In genomic region chr16:72124148-72124547, GRCh38 we compare ENCODE assay signal across 13 cellular contexts. TPM values are rescaled to one million over a fixed set of nuclear protein-coding genes. Genes with fewer than 3 reads are reported as not detected.
"Had no signal": no experiment of that assay in that cellular context is flagged by ENCODE, and none has a peak within 500 bp of the region (broad histone marks: within the 10 kb centered on the region; RNA-seq: fewer than 3 reads in every experiment).

No MANE protein-coding gene starts in this region.

- H3K27me3 ChIP-seq: esophagus squamous epithelium, gastroesophageal sphincter, left lung, ovary, right atrium auricular region, tibial artery had no signal

- H3K4me1 Mint-ChIP-seq: immature natural killer cell had no signal

- H3K27ac Mint-ChIP-seq: immature natural killer cell; nephron progenitor cell; stimulated activated memory B cell treated with anti-CD40 and anti-IgM and Interleukin-4, amounts not matched to agents 10 μg/mL and 1 μg/mL and 100 μg/mL, for 72 hours; stimulated activated naive CD8-positive, alpha-beta T cell treated with anti-CD3 and anti-CD28 coated beads, Interleukin-15, Interleukin-2, amounts not matched to agents 100 ng/mL and 50 ng/mL, for 24 hours had no signal

- H3K4me3 Mint-ChIP-seq: central memory CD8-positive, alpha-beta T cell; immature natural killer cell; naive thymus-derived CD4-positive, alpha-beta T cell; nephron progenitor cell; stimulated activated memory B cell treated with anti-CD40 and anti-IgM and Interleukin-4, amounts not matched to agents 10 μg/mL and 1 μg/mL and 100 μg/mL, for 72 hours; stimulated activated naive CD8-positive, alpha-beta T cell treated with anti-CD3 and anti-CD28 coated beads, Interleukin-15, Interleukin-2, amounts not matched to agents 100 ng/mL and 50 ng/mL, for 24 hours had no signal

- H3K27ac ChIP-seq: esophagus squamous epithelium, gastroesophageal sphincter, ovary, right atrium auricular region, tibial artery had no signal

- H3K36me3 Mint-ChIP-seq: immature natural killer cell; naive thymus-derived CD4-positive, alpha-beta T cell; stimulated activated memory B cell treated with anti-CD40 and anti-IgM and Interleukin-4, amounts not matched to agents 10 μg/mL and 1 μg/mL and 100 μg/mL, for 72 hours had no signal

- H3K9me3 Mint-ChIP-seq: central memory CD8-positive, alpha-beta T cell; immature natural killer cell; naive thymus-derived CD4-positive, alpha-beta T cell; nephron progenitor cell; stimulated activated memory B cell treated with anti-CD40 and anti-IgM and Interleukin-4, amounts not matched to agents 10 μg/mL and 1 μg/mL and 100 μg/mL, for 72 hours; stimulated activated naive CD8-positive, alpha-beta T cell treated with anti-CD3 and anti-CD28 coated beads, Interleukin-15, Interleukin-2, amounts not matched to agents 100 ng/mL and 50 ng/mL, for 24 hours had no signal

- H3K4me1 ChIP-seq: tibial artery had no signal

- H3K27me3 Mint-ChIP-seq: naive thymus-derived CD4-positive, alpha-beta T cell; stimulated activated memory B cell treated with anti-CD40 and anti-IgM and Interleukin-4, amounts not matched to agents 10 μg/mL and 1 μg/mL and 100 μg/mL, for 72 hours; stimulated activated naive CD8-positive, alpha-beta T cell treated with anti-CD3 and anti-CD28 coated beads, Interleukin-15, Interleukin-2, amounts not matched to agents 100 ng/mL and 50 ng/mL, for 24 hours had no signal

- H3K9me3 ChIP-seq: esophagus squamous epithelium, gastroesophageal sphincter, left lung, lower lobe of right lung, ovary, right atrium auricular region, tibial artery had no signal

- H3K4me3 ChIP-seq: esophagus squamous epithelium, gastroesophageal sphincter, left lung, lower lobe of right lung, ovary, right atrium auricular region, tibial artery had no signal

- H3K36me3 ChIP-seq: esophagus squamous epithelium, gastroesophageal sphincter, left lung, lower lobe of right lung, ovary, right atrium auricular region, tibial artery had no signal

- DNase-seq: esophagus squamous epithelium had no signal

RNA-seq across cellular contexts. Expression of gene PMFBP1, which starts 47.8 kb away (rescaled TPM):
- polyA plus RNA-seq: immature natural killer cell had no signal
